Comparison of ENCODE assay signal across 22 cellular contexts in genomic region chr12:42706331-42706730, GRCh38.
DNase-seq lines count a peak whose midpoint lies in the region; TF ChIP-seq lines count a peak whose summit lies in the region.
"Had no signal": no experiment of that assay in that cellular context is flagged by ENCODE, and none has a peak within 500 bp of the region (broad histone marks: within the 10 kb centered on the region; RNA-seq: fewer than 3 reads in every experiment).

No MANE protein-coding gene starts in this region.

- H3K79me2 ChIP-seq in MM.1S (ENCODE audit: low read length) = no peaks in the 10 kb centered on the region
- H3K79me2 ChIP-seq: parathyroid adenoma had no signal

- H3K27ac ChIP-seq in SK-N-MC = no peak overlapping the region
- peak overlapping the region in 3 of 5 donors; percentile 6 to 18 (median 9) for H3K27ac ChIP-seq in stomach
- H3K27ac ChIP-seq in MM.1S (ENCODE audit: low read length) = no peak overlapping the region
- H3K27ac ChIP-seq: parathyroid adenoma, WERI-Rb-1 had no signal

- H3K9ac ChIP-seq in SK-N-MC (ENCODE audit: insufficient read length) = no peak overlapping the region
- no peak overlapping the region for H3K9ac ChIP-seq in MM.1S (ENCODE audit: low read length)
- H3K9ac ChIP-seq: parathyroid adenoma had no signal

- 85 to 94% (median 87%) methylated on average over 1 of the region's 1 CpG for WGBS in stomach, 5 donors

- TF ChIP-seq POLR2A in stomach (IDR thresholded peaks at IDR 0.05) = no peak

- H3K27me3 ChIP-seq in stomach (no peaks in the 10 kb centered on the region), MM.1S (replicated peaks; ENCODE audit: insufficient read depth, low read length) (no peaks in the 10 kb centered on the region)
- H3K27me3 ChIP-seq: gastrocnemius medialis had no signal

- no peak for TF ChIP-seq CTCF in fibroblast of villous mesenchyme (IDR thresholded peaks at IDR 0.05; ENCODE audit: insufficient read depth, low read depth, low read length)
- no peak for TF ChIP-seq CTCF in stomach (IDR thresholded peaks at IDR 0.05)
- no peak for TF ChIP-seq CTCF in MM.1S (IDR thresholded peaks at IDR 0.05; ENCODE audit: low read length)

- no peak overlapping the region for H3K4me2 ChIP-seq in MM.1S (ENCODE audit: low read depth, low read length)

- H3K4me1 ChIP-seq in stomach (no peaks in the 10 kb centered on the region), MM.1S (ENCODE audit: low read length) (no peaks in the 10 kb centered on the region)
- H3K4me1 ChIP-seq: parathyroid adenoma had no signal

- TF ChIP-seq EP300 in stomach (IDR thresholded peaks at IDR 0.05) = no peak

- H3K9me2 ChIP-seq in MM.1S (replicated peaks; ENCODE audit: insufficient read depth, low read length) = no peaks in the 10 kb centered on the region

- H3F3A ChIP-seq in MM.1S (ENCODE audit: insufficient read depth, low read length) = no peaks in the 10 kb centered on the region

- no peaks in the 10 kb centered on the region for H3K36me3 ChIP-seq in SK-N-MC (ENCODE audit: insufficient read depth, low read length)
- no peaks in the 10 kb centered on the region for H3K36me3 ChIP-seq in stomach
- H3K36me3 ChIP-seq in MM.1S (replicated peaks; ENCODE audit: insufficient read depth, low read length) = no peaks in the 10 kb centered on the region
- H3K36me3 ChIP-seq: gastrocnemius medialis, WERI-Rb-1 had no signal

- H4K20me1 ChIP-seq in MM.1S (ENCODE audit: insufficient read depth, low read length) = no peaks in the 10 kb centered on the region

- peak overlapping the region; percentile 47; the same call in 1 of the 2 replicates for H3K4me3 ChIP-seq in SK-N-MC
- no peak overlapping the region for H3K4me3 ChIP-seq in fibroblast of villous mesenchyme (ENCODE audit: low read depth, low read length)
- H3K4me3 ChIP-seq in stomach = no peak overlapping the region
- no peak overlapping the region for H3K4me3 ChIP-seq in MM.1S (ENCODE audit: low read length)
- H3K4me3 ChIP-seq: gastrocnemius medialis had no signal

- H2AFZ ChIP-seq in MM.1S (ENCODE audit: low read length) = no peak overlapping the region
- H2AFZ ChIP-seq: parathyroid adenoma had no signal

- H3K9me3 ChIP-seq in SK-N-MC (ENCODE audit: low read depth, low read length) (no peaks in the 10 kb centered on the region), stomach (no peaks in the 10 kb centered on the region), MM.1S (replicated peaks; ENCODE audit: insufficient read depth, low read length) (no peaks in the 10 kb centered on the region)
- H3K9me3 ChIP-seq: gastrocnemius medialis had no signal

- DNase-seq in LHCN-M2 (ENCODE audit: low read depth) (peak; percentile 33), SK-N-MC (ENCODE audit: low read depth, low spot score) (no peak), fibroblast of villous mesenchyme (ENCODE audit: low read depth) (peak; percentile 44), stomach (no peak), NCI-H510A (lab: John Stamatoyannopoulos, UW) (no peak), MM.1S (no peak), DMS53 (lab: John Stamatoyannopoulos, UW) (no peak), posterior cingulate gyrus (no peak)
- DNase-seq: activated CD8-positive, alpha-beta memory T cell treated with anti-CD3 and anti-CD28 coated beads, Interleukin-2, amount 50 U/mL, for 4 hours; activated effector memory CD4-positive, alpha-beta T cell treated with Interleukin-2 at 50 U/mL for 16 hours; activated naive CD8-positive, alpha-beta T cell treated with anti-CD3 and anti-CD28 coated beads, Interleukin-2, amount 50 U/mL, for 24 hours; Karpas-422; kidney glomerular epithelial cell; NCI-H2107; NCI-H524; SHP77 treated with DMSO at 0.1 percent for 48 hours; small intestine; stimulated activated CD4-positive, alpha-beta T cell treated with anti-CD3 and anti-CD28 coated beads, Interleukin-4, amount 100 ng/mL, for 1 hour; T-helper 2 cell; WERI-Rb-1 had no signal

- intact Hi-C loops in stomach (cut with DNase I; ENCODE audit: low total_unique reads) (no loop called here), posterior cingulate gyrus (cut with DNase I) (no loop called here)

Comparison
In these comparisons a context has a peak if more than half of its experiments do, and no peak if none do; other contexts are left out.
1. DNase-seq: peak in LHCN-M2 (single experiment) and fibroblast of villous mesenchyme (single experiment); none in SK-N-MC (single experiment), stomach (single experiment), NCI-H510A (single experiment), MM.1S (single experiment), DMS53 (single experiment) and posterior cingulate gyrus (0 of 10).
2. H3K27ac ChIP-seq: peak in stomach (3 of 5); none in SK-N-MC (single experiment) and MM.1S (single experiment).